Comparison of ENCODE assay signal across 12 cellular contexts in genomic region chr5:32687167-32687831, GRCh38. TPM values are rescaled to one million over a fixed set of nuclear protein-coding genes. Genes with fewer than 3 reads are reported as not detected.
DNase-seq lines count a peak whose midpoint lies in the region; ATAC-seq and TF ChIP-seq lines count a peak whose summit lies in the region.
"Had no signal": no experiment of that assay in that cellular context is flagged by ENCODE, and none has a peak within 500 bp of the region (broad histone marks: within the 10 kb centered on the region; RNA-seq: fewer than 3 reads in every experiment).

No MANE protein-coding gene starts in this region.

- peaks cover 0 to 14% of the 10 kb centered on the region in 2 donors for H3K9me3 ChIP-seq in ascending aorta

- H3K27me3 ChIP-seq in ascending aorta: no peaks in the 10 kb centered on the region

- H3K4me3 Mint-ChIP-seq in T-cell (no peak overlapping the region), WTC11 (no peak overlapping the region)
- H3K4me3 Mint-ChIP-seq: activated CD8-positive, alpha-beta memory T cell treated with anti-CD3 and anti-CD28 coated beads, Interleukin-2, amount 10 ng/mL, durations not matched to agents 7 days and 5 days had no signal

- H3K27me3 Mint-ChIP-seq in T-cell: peaks cover 9 to 13% of the 10 kb centered on the region in 2 donors
- peaks cover 12% of the 10 kb centered on the region; the same call in 1 of the 2 replicates for H3K27me3 Mint-ChIP-seq in WTC11 (ENCODE audit: low read depth)

- POLR2A ChIA-PET in T-cell (lab: Charles Lee): interaction anchor here in 1 of 2 donors (0.6 kb wide), 1 partner anchor 1143 kb away, joined by 5 read pairs; no protein-coding TSS in a partner anchor
- POLR2A ChIA-PET in WTC11 (lab: Charles Lee): no interaction called here

- peaks cover 16 to 27% (median 25%) of the 10 kb centered on the region in 3 donors for H3K9me3 Mint-ChIP-seq in T-cell
- peaks cover 43% of the 10 kb centered on the region for H3K9me3 Mint-ChIP-seq in WTC11

- DNase-seq in AG10803 (ENCODE audit: low read depth) (peak; percentile 76), LNCaP clone FGC (ENCODE audit: low read depth) (peak; percentile 33), ascending aorta (ENCODE audit: low spot score in 2 of 2) (no peak), kidney glomerular epithelial cell (lab: John Stamatoyannopoulos, UW) (peak; percentile 74), T-cell (no peak), WTC11 (ENCODE audit: low spot score) (no peak), NCI-H2196 treated with DMSO at 0.1 percent for 48 hours (lab: John Stamatoyannopoulos, UW; ENCODE audit: unreplicated experiment) (no peak)
- DNase-seq in activated CD4-positive, alpha-beta T cell treated with anti-CD3 and anti-CD28 coated beads for 48 hours: no peak
- DNase-seq: activated CD8-positive, alpha-beta memory T cell treated with anti-CD3 and anti-CD28 coated beads, Interleukin-2, amount 10 ng/mL, durations not matched to agents 7 days and 5 days; T-helper 2 cell had no signal

- H3K4me1 Mint-ChIP-seq in T-cell: no peaks in the 10 kb centered on the region
- H3K4me1 Mint-ChIP-seq in WTC11: no peaks in the 10 kb centered on the region
- H3K4me1 Mint-ChIP-seq: activated CD8-positive, alpha-beta memory T cell treated with anti-CD3 and anti-CD28 coated beads, Interleukin-2, amount 10 ng/mL, durations not matched to agents 7 days and 5 days had no signal

- ATAC-seq in T-cell (replicated peaks in 1 of 4) (no peak), WTC11 (no peak)
- ATAC-seq: activated CD8-positive, alpha-beta memory T cell treated with anti-CD3 and anti-CD28 coated beads, Interleukin-2, amount 10 ng/mL, durations not matched to agents 7 days and 5 days had no signal

- no peaks in the 10 kb centered on the region for H3K36me3 ChIP-seq in ascending aorta

- no peak overlapping the region for H3K27ac Mint-ChIP-seq in T-cell
- H3K27ac Mint-ChIP-seq in WTC11: no peak overlapping the region
- H3K27ac Mint-ChIP-seq: activated CD8-positive, alpha-beta memory T cell treated with anti-CD3 and anti-CD28 coated beads, Interleukin-2, amount 10 ng/mL, durations not matched to agents 7 days and 5 days had no signal

- H3K4me1 ChIP-seq in ascending aorta: peaks cover 2 to 21% of the 10 kb centered on the region in 2 donors

- no peaks in the 10 kb centered on the region for H3K36me3 Mint-ChIP-seq in T-cell
- H3K36me3 Mint-ChIP-seq in WTC11: peaks cover 27% of the 10 kb centered on the region
- H3K36me3 Mint-ChIP-seq: activated CD8-positive, alpha-beta memory T cell treated with anti-CD3 and anti-CD28 coated beads, Interleukin-2, amount 10 ng/mL, durations not matched to agents 7 days and 5 days had no signal

- peak overlapping the region; percentile 46 to 54 for H3K27ac ChIP-seq in ascending aorta
- H3K27ac ChIP-seq: C4-2B, epithelial cell of prostate had no signal

- intact Hi-C loops in ascending aorta (cut with DNase I): no loop called here

- H3K4me3 ChIP-seq in AG10803 (ENCODE audit: low read length) (no peak overlapping the region), LNCaP clone FGC (ENCODE audit: low read depth, low read length) (no peak overlapping the region), ascending aorta (no peak overlapping the region)

- no peak for TF ChIP-seq CTCF in AG10803 (conservative IDR thresholded peaks at IDR 0.05; ENCODE audit: low read length)
- no peak for TF ChIP-seq CTCF in LNCaP clone FGC (IDR thresholded peaks at IDR 0.05; ENCODE audit: control insufficient read depth, extremely low read depth, insufficient read depth)
- no peak for TF ChIP-seq CTCF in ascending aorta (IDR thresholded peaks at IDR 0.05)
- TF ChIP-seq CTCF in WTC11 (IDR thresholded peaks at IDR 0.05): no peak

- CTCF ChIA-PET in T-cell (lab: Charles Lee): no interaction called here
- CTCF ChIA-PET in WTC11 (lab: Charles Lee): no interaction called here

TF ChIP-seq in WTC11, 78 proteins besides CTCF, POLR2A, EP300 and RAD21 (continues in another document):
- TF ChIP-seq RORB (CRISPR knock-in tag; IDR thresholded peaks at IDR 0.05): no peak
- no peak for TF ChIP-seq ZNF416 (CRISPR knock-in tag; IDR thresholded peaks at IDR 0.05)
- no peak for TF ChIP-seq ZNF512 (CRISPR knock-in tag; IDR thresholded peaks at IDR 0.05; ENCODE audit: borderline replicate concordance)
- no peak for TF ChIP-seq CDX4 (CRISPR knock-in tag; IDR thresholded peaks at IDR 0.05; ENCODE audit: borderline replicate concordance)
- TF ChIP-seq AFF4 (CRISPR knock-in tag; IDR thresholded peaks at IDR 0.05; ENCODE audit: borderline replicate concordance): no peak
- no peak for TF ChIP-seq ZSCAN18 (CRISPR knock-in tag; IDR thresholded peaks at IDR 0.05)
- no peak for TF ChIP-seq NFATC4 (CRISPR knock-in tag; IDR thresholded peaks at IDR 0.05)
- no peak for TF ChIP-seq PRRX2 (CRISPR knock-in tag; IDR thresholded peaks at IDR 0.05)
- TF ChIP-seq ZMAT4 (CRISPR knock-in tag; IDR thresholded peaks at IDR 0.05): no peak
- TF ChIP-seq RELA (CRISPR knock-in tag; IDR thresholded peaks at IDR 0.05; ENCODE audit: borderline replicate concordance): no peak
- no peak for TF ChIP-seq MAX (CRISPR knock-in tag; IDR thresholded peaks at IDR 0.05)
- TF ChIP-seq ZNF219 (CRISPR knock-in tag; IDR thresholded peaks at IDR 0.05; ENCODE audit: borderline replicate concordance): no peak
- TF ChIP-seq GTF2I (CRISPR knock-in tag; conservative IDR thresholded peaks at IDR 0.05): no peak
- no peak for TF ChIP-seq JUN (CRISPR knock-in tag; IDR thresholded peaks at IDR 0.05)
- no peak for TF ChIP-seq HMGA2 (CRISPR knock-in tag; IDR thresholded peaks at IDR 0.05)
- no peak for TF ChIP-seq NFE2L1 (CRISPR knock-in tag; IDR thresholded peaks at IDR 0.05)

RNA-seq across cellular contexts. Expression of gene NPR3, which starts 23.8 kb away (rescaled TPM):
- total RNA-seq in ascending aorta (3.5 TPM), T-cell (under 1 TPM; 0.28 to 0.83 (median 0.54) TPM), WTC11 (2021) (0.05 to 0.23 TPM (median 0.09 TPM) in 3 replicates)

Comparison
In these comparisons a context has a peak if more than half of its experiments do, and no peak if none do; other contexts are left out.
1. DNase-seq: peak in AG10803 (single experiment), LNCaP clone FGC (single experiment) and kidney glomerular epithelial cell (single experiment); none in ascending aorta (0 of 2), T-cell (0 of 34), activated CD4-positive, alpha-beta T cell treated with anti-CD3 and anti-CD28 coated beads for 48 hours (single experiment), WTC11 (single experiment) and NCI-H2196 treated with DMSO at 0.1 percent for 48 hours (single experiment).